ENCODE assay signal across 9 cellular contexts in genomic region chr20:31719644-31720485, GRCh38. TPM values are rescaled to one million over a fixed set of nuclear protein-coding genes. Genes with fewer than 3 reads are reported as not detected.
DNase-seq lines count a peak whose midpoint lies in the region; ATAC-seq lines count a peak whose summit lies in the region.
"Had no signal": no experiment of that assay in that cellular context is flagged by ENCODE, and none has a peak within 500 bp of the region (broad histone marks: within the 10 kb centered on the region; RNA-seq: fewer than 3 reads in every experiment).

No MANE protein-coding gene starts in this region.

- WGBS in adipose tissue, 3 donors = 30 to 55% (median 41%) methylated on average over 2 of the region's 2 CpGs

- DNase-seq in immature natural killer cell = no peak
- no peak for DNase-seq in NCI-H82 (lab: John Stamatoyannopoulos, UW)
- DNase-seq in COLO829 (ENCODE audit: low spot score) = no peak

- H3K9me3 Mint-ChIP-seq in IgD-negative memory B cell (no peaks in the 10 kb centered on the region), immature natural killer cell (no peaks in the 10 kb centered on the region)
- H3K9me3 Mint-ChIP-seq in stimulated activated memory B cell treated with anti-CD40 and anti-IgM and Interleukin-4, amounts not matched to agents 10 μg/mL and 1 μg/mL and 100 μg/mL, for 72 hours = no peaks in the 10 kb centered on the region

- H3K27ac Mint-ChIP-seq in IgD-negative memory B cell (peak overlapping the region in 2 of 3 donors; percentile 46 to 63), immature natural killer cell (peak overlapping the region; percentile 91 to 99 (median 97))
- H3K27ac Mint-ChIP-seq in stimulated activated memory B cell treated with anti-CD40 and anti-IgM and Interleukin-4, amounts not matched to agents 10 μg/mL and 1 μg/mL and 100 μg/mL, for 72 hours = peak overlapping the region; percentile 99

- H3K27me3 Mint-ChIP-seq in IgD-negative memory B cell (no peaks in the 10 kb centered on the region), immature natural killer cell (ENCODE audit: low read depth in 3 of 3) (peaks cover 9 to 11% (median 9%) of the 10 kb centered on the region in 3 donors)
- no peaks in the 10 kb centered on the region for H3K27me3 Mint-ChIP-seq in stimulated activated memory B cell treated with anti-CD40 and anti-IgM and Interleukin-4, amounts not matched to agents 10 μg/mL and 1 μg/mL and 100 μg/mL, for 72 hours

- no peaks in the 10 kb centered on the region for H3K9me3 ChIP-seq in BLaER1

- H3K4me3 Mint-ChIP-seq in IgD-negative memory B cell = peak overlapping the region; percentile 10 to 98 (median 84)
- peak overlapping the region; percentile 97 to 98 (median 97) for H3K4me3 Mint-ChIP-seq in immature natural killer cell
- H3K4me3 Mint-ChIP-seq in stimulated activated memory B cell treated with anti-CD40 and anti-IgM and Interleukin-4, amounts not matched to agents 10 μg/mL and 1 μg/mL and 100 μg/mL, for 72 hours = peak overlapping the region; percentile 99

- peak overlapping the region; percentile 93 for H3K4me2 ChIP-seq in BLaER1

- peaks cover 56 to 58% (median 57%) of the 10 kb centered on the region in 3 donors for H3K4me1 Mint-ChIP-seq in IgD-negative memory B cell
- peaks cover 82 to 83% of the 10 kb centered on the region in 2 donors for H3K4me1 Mint-ChIP-seq in immature natural killer cell
- peaks cover 66% of the 10 kb centered on the region for H3K4me1 Mint-ChIP-seq in stimulated activated memory B cell treated with anti-CD40 and anti-IgM and Interleukin-4, amounts not matched to agents 10 μg/mL and 1 μg/mL and 100 μg/mL, for 72 hours

- no peak for ATAC-seq in stimulated activated memory B cell treated with anti-CD40 and anti-IgM and Interleukin-4, amounts not matched to agents 10 μg/mL and 1 μg/mL and 100 μg/mL, for 72 hours
- ATAC-seq in HG02885 (IDR thresholded peaks at IDR 0.05; ENCODE audit: poor library complexity, unreplicated experiment) = no peak

- H3K27ac ChIP-seq in BLaER1 (peak overlapping the region; percentile 99), adipose tissue (ENCODE audit: low read depth, low read length) (peak overlapping the region; percentile 80)
- H3K27ac ChIP-seq: HL-60 had no signal

- peaks cover 48% of the 10 kb centered on the region for H3K36me3 ChIP-seq in BLaER1

- peaks cover 76% of the 10 kb centered on the region for H3K4me1 ChIP-seq in BLaER1

- H3K4me3 ChIP-seq in BLaER1 = peak overlapping the region; percentile 75

- peaks cover 55% of the 10 kb centered on the region for H4K20me1 ChIP-seq in BLaER1

- H3K9ac ChIP-seq in BLaER1 = peak overlapping the region; percentile 97

- no peaks in the 10 kb centered on the region for H3K27me3 ChIP-seq in BLaER1

- peaks cover 7% of the 10 kb centered on the region for H3K36me3 Mint-ChIP-seq in IgD-negative memory B cell
- peaks cover 13 to 30% (median 20%) of the 10 kb centered on the region in 3 donors for H3K36me3 Mint-ChIP-seq in immature natural killer cell
- peaks cover 68% of the 10 kb centered on the region for H3K36me3 Mint-ChIP-seq in stimulated activated memory B cell treated with anti-CD40 and anti-IgM and Interleukin-4, amounts not matched to agents 10 μg/mL and 1 μg/mL and 100 μg/mL, for 72 hours

RNA-seq across cellular contexts. Expression of gene BCL2L1, which starts 2.8 kb away (rescaled TPM):
- 9.8 TPM for polyA plus RNA-seq in IgD-negative memory B cell
- polyA plus RNA-seq in adipose tissue = 10 to 100 TPM; 30.8 to 64.4 (median 63.7) TPM
- polyA plus RNA-seq in immature natural killer cell = 10 to 100 TPM; 30.9 to 60.4 (median 39.3) TPM

RNA-seq across cellular contexts. Expression of gene TPX2, which starts 19.2 kb away (rescaled TPM):
- polyA plus RNA-seq in IgD-negative memory B cell (0.49 TPM), adipose tissue (under 1 TPM; 0.33 to 0.90 (median 0.56) TPM), immature natural killer cell (1 to 10 TPM; 1.2 to 3.0 (median 1.8) TPM)
